Comparison of ENCODE assay signal across 14 cellular contexts in genomic region chr17:15408803-15409202, GRCh38. TPM values are rescaled to one million over a fixed set of nuclear protein-coding genes. Genes with fewer than 3 reads are reported as not detected.
DNase-seq lines count a peak whose midpoint lies in the region; ATAC-seq and TF ChIP-seq lines count a peak whose summit lies in the region.
"Had no signal": no experiment of that assay in that cellular context is flagged by ENCODE, and none has a peak within 500 bp of the region (broad histone marks: within the 10 kb centered on the region; RNA-seq: fewer than 3 reads in every experiment).

No MANE protein-coding gene starts in this region.

- H3K36me3 ChIP-seq in liver (ENCODE audit: control insufficient read depth in 4 of 4, insufficient read depth in 3 of 4, low read depth in 1 of 4, low read length in 3 of 4) (no peaks in the 10 kb centered on the region), right lobe of liver (no peaks in the 10 kb centered on the region), esophagus squamous epithelium (no peaks in the 10 kb centered on the region), rectal smooth muscle tissue (ENCODE audit: control insufficient read depth, insufficient read depth, low read length) (no peaks in the 10 kb centered on the region)

- ATAC-seq in right lobe of liver (no peak), esophagus mucosa (no peak), GM18907 (IDR thresholded peaks at IDR 0.05; ENCODE audit: unreplicated experiment) (no peak), HG03139 (IDR thresholded peaks at IDR 0.05; ENCODE audit: unreplicated experiment) (no peak)
- ATAC-seq: stimulated activated naive CD8-positive, alpha-beta T cell treated with anti-CD3 and anti-CD28 coated beads, Interleukin-15, amount 100 ng/mL, for 72 hours had no signal

- H3K9me3 ChIP-seq in liver (ENCODE audit: control insufficient read depth in 4 of 4, low read length in 3 of 4) (no peaks in the 10 kb centered on the region), right lobe of liver (no peaks in the 10 kb centered on the region), esophagus squamous epithelium (no peaks in the 10 kb centered on the region)

- 90% methylated on average over 3 of the region's 3 CpGs for WGBS in liver
- whole genome bisulfite sequencing in right lobe of liver (ENCODE audit: insufficient coverage, low coverage, low lambda C conversion rate, missing lambda C conversion rate): 72% methylated on average over 2 of the region's 3 CpGs
- 79 to 89% methylated on average over 2 to 3 of the region's 3 CpGs for WGBS in esophagus squamous epithelium, 2 donors

- H3K9ac ChIP-seq in liver (ENCODE audit: low read depth in 1 of 2, low read length in 2 of 2) (no peak overlapping the region), rectal smooth muscle tissue (ENCODE audit: low read length) (no peak overlapping the region)
- H3K9ac ChIP-seq: KMS-11 had no signal

- DNase-seq in right lobe of liver (no peak), esophagus squamous epithelium (lab: John Stamatoyannopoulos, UW) (no peak)
- no peak for DNase-seq in stimulated activated CD4-positive, alpha-beta T cell treated with anti-CD3 and anti-CD28 coated beads, Interleukin-15, amount 100 ng/mL, for 24 hours
- DNase-seq: NCI-H146; NCI-H446; PC-9; stimulated activated naive CD8-positive, alpha-beta T cell treated with anti-CD3 and anti-CD28 coated beads, Interleukin-15, amount 100 ng/mL, for 72 hours had no signal

- H3K4me1 ChIP-seq in liver (ENCODE audit: control insufficient read depth in 4 of 4, insufficient read depth in 4 of 4, low read length in 3 of 4) (peaks cover 0 to 10% (median 7%) of the 10 kb centered on the region in 4 donors), right lobe of liver (peaks cover 0 to 12% (median 3%) of the 10 kb centered on the region in 4 donors), esophagus squamous epithelium (peaks cover 0 to 46% (median 22%) of the 10 kb centered on the region in 3 donors), rectal smooth muscle tissue (ENCODE audit: control insufficient read depth, insufficient read depth, low read length) (peaks cover 16% of the 10 kb centered on the region)

- intact Hi-C loops in right lobe of liver (cut with DNase I) (no loop called here), esophagus squamous epithelium (cut with DNase I) (no loop called here)

- no peak for TF ChIP-seq CTCF in liver (IDR thresholded peaks at IDR 0.05; ENCODE audit: low read depth, low read length, missing input control)
- TF ChIP-seq CTCF in right lobe of liver (IDR thresholded peaks at IDR 0.05): no peak
- peak in 2 of 6 experiments; percentile 15 to 28 for TF ChIP-seq CTCF in esophagus squamous epithelium (IDR thresholded peaks at IDR 0.05)

- H3K27me3 ChIP-seq in liver (ENCODE audit: control insufficient read depth in 4 of 4, insufficient read depth in 4 of 4, low read length in 3 of 4) (no peaks in the 10 kb centered on the region), right lobe of liver (no peaks in the 10 kb centered on the region), esophagus squamous epithelium (no peaks in the 10 kb centered on the region), rectal smooth muscle tissue (ENCODE audit: control insufficient read depth, insufficient read depth, low read length) (peaks cover 2% of the 10 kb centered on the region)

- TF ChIP-seq POLR2A in right lobe of liver (IDR thresholded peaks at IDR 0.05) (no peak), esophagus squamous epithelium (IDR thresholded peaks at IDR 0.05) (no peak)

- H3K27ac ChIP-seq in liver (ENCODE audit: low read depth in 1 of 2, low read length in 2 of 2) (peak overlapping the region in 1 of 2 donors; percentile 1), right lobe of liver (peak overlapping the region in 1 of 3 donors; percentile 18), esophagus squamous epithelium (peak overlapping the region; percentile 56 to 92 (median 82)), rectal smooth muscle tissue (ENCODE audit: low read depth, low read length) (peak overlapping the region; percentile 83)
- H3K27ac ChIP-seq: HL-60, KMS-11, PC-9 had no signal

- TF ChIP-seq RAD21 in liver (IDR thresholded peaks at IDR 0.05): peak; percentile 4 to 12

- H3K4me3 ChIP-seq in liver (ENCODE audit: low read depth in 1 of 3, low read length in 3 of 3): no peak overlapping the region
- H3K4me3 ChIP-seq in right lobe of liver: no peak overlapping the region
- no peak overlapping the region for H3K4me3 ChIP-seq in esophagus squamous epithelium
- H3K4me3 ChIP-seq in rectal smooth muscle tissue (ENCODE audit: low read length): no peak overlapping the region
- H3K4me3 ChIP-seq: PC-9 had no signal

TF ChIP-seq in liver, 16 proteins besides CTCF, POLR2A, EP300 and RAD21:
- TF ChIP-seq, protein P1, sequence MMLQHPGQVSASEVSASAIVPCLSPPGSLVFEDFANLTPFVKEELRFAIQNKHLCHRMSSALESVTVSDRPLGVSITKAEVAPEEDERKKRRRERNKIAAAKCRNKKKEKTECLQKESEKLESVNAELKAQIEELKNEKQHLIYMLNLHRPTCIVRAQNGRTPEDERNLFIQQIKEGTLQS (IDR thresholded peaks at IDR 0.05): no peak
- TF ChIP-seq MAX (IDR thresholded peaks at IDR 0.05) (no peak), EGR1 (IDR thresholded peaks at IDR 0.05; ENCODE audit: low read depth in 2 of 2) (no peak), NR2F2 (IDR thresholded peaks at IDR 0.05) (no peak), HNF4G (IDR thresholded peaks at IDR 0.05) (no peak), GABPA (IDR thresholded peaks at IDR 0.05 in 1 of 2, conservative IDR thresholded peaks at IDR 0.05 in 1 of 2) (no peak)

RNA-seq across cellular contexts. Expression of gene CDRT4, which starts 58.6 kb away (rescaled TPM):
- total RNA-seq in liver (1 to 10 TPM; 1.8 to 3.3 TPM), right lobe of liver (1 to 10 TPM in 3 of 6 experiments, under 1 TPM in 3; 0.43 to 3.3 (median 1.3) TPM), esophagus squamous epithelium (1 to 10 TPM; 3.2 to 7.6 (median 3.8) TPM), esophagus mucosa (4.7 TPM)
- under 1 TPM in 1 of 2 donors, not detected in 1; 0.43 TPM for polyA plus RNA-seq in liver
